21 cellular contexts compared by ENCODE assay signal in the genomic region with DNA sequence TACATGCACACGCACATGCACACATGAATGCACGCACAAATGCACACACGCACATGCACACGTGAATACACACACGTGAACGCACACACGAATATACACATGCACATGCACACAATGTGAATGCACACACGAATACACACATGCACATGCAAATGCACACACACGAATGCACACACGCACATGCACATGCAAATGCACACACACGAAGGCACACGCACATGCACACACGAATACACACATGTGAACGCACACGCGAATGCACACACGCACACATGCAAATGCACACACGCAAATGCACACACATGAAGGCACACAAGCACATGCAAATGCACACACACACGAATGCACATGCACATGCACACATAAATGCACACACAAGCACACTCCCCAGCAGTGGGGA.
DNase-seq lines count a peak whose midpoint lies in the region; ATAC-seq and TF ChIP-seq lines count a peak whose summit lies in the region.
"Had no signal": no experiment of that assay in that cellular context is flagged by ENCODE, and none has a peak within 500 bp of the region (broad histone marks: within the 10 kb centered on the region; RNA-seq: fewer than 3 reads in every experiment).

No MANE protein-coding gene starts in this region.

- H2BK5ac ChIP-seq in neuronal stem cell (ENCODE audit: low read length), result no peak overlapping the region

- no peak overlapping the region for H3K4me2 ChIP-seq in neuronal stem cell (ENCODE audit: insufficient read depth, low read length, poor library complexity, severe bottlenecking)
- H3K4me2 ChIP-seq: BLaER1 treated with 17β-estradiol and CSF1 and Interleukin-3, amounts not matched to agents 10 nM and 100 nM had no signal

- H3K36me3 Mint-ChIP-seq in activated T-helper 1 cell treated with anti-CD3 and anti-CD28 coated beads, Interleukin-12 subunit alpha, Interleukin-12 subunit beta, Interleukin-2, Interleukin-4 antibody, amounts not matched to agents 30 ng/mL and 10 ng/mL and 1 ng/mL, durations not matched to agents 14 hours and 24 hours and 36 hours (ENCODE audit: low read depth), result no peaks in the 10 kb centered on the region

- no peak overlapping the region for H3K27ac Mint-ChIP-seq in activated T-helper 1 cell treated with anti-CD3 and anti-CD28 coated beads, Interleukin-12 subunit alpha, Interleukin-12 subunit beta, Interleukin-2, Interleukin-4 antibody, amounts not matched to agents 30 ng/mL and 10 ng/mL and 1 ng/mL, durations not matched to agents 14 hours and 24 hours and 36 hours
- H3K27ac Mint-ChIP-seq: CD4-positive, alpha-beta T cell had no signal

- POLR2A ChIA-PET in RWPE1 (lab: Yijun Ruan, JAX; ENCODE audit: low non-redundant PET), result no interaction called here

- peak overlapping the region; percentile 33 for H3K14ac ChIP-seq in neuronal stem cell (ENCODE audit: low read length)

- H3K27me3 Mint-ChIP-seq in activated T-helper 1 cell treated with anti-CD3 and anti-CD28 coated beads, Interleukin-12 subunit alpha, Interleukin-12 subunit beta, Interleukin-2, Interleukin-4 antibody, amounts not matched to agents 30 ng/mL and 10 ng/mL and 1 ng/mL, durations not matched to agents 14 hours and 24 hours and 36 hours (ENCODE audit: insufficient read depth), result no peaks in the 10 kb centered on the region
- H3K27me3 Mint-ChIP-seq: CD4-positive, alpha-beta T cell had no signal

- H2BK15ac ChIP-seq in neuronal stem cell (ENCODE audit: low read length), result no peak overlapping the region

- no peak overlapping the region for H2BK12ac ChIP-seq in neuronal stem cell (ENCODE audit: low read length)

- peak; percentile 12 for DNase-seq in left ventricle myocardium superior
- DNase-seq in left cardiac atrium, result no peak
- no peak for DNase-seq in RWPE1 (ENCODE audit: low spot score)
- DNase-seq in neuronal stem cell (ENCODE audit: low spot score), result no peak
- no peak for DNase-seq in UCSD-AML1 (lab: John Stamatoyannopoulos, UW; ENCODE audit: unreplicated experiment)
- DNase-seq in testis, result no peak
- no peak for DNase-seq in activated T-helper 1 cell treated with anti-CD3 and anti-CD28 coated beads, Interleukin-12 subunit alpha, Interleukin-12 subunit beta, Interleukin-2, Interleukin-4 antibody, amounts not matched to agents 30 ng/mL and 10 ng/mL and 1 ng/mL, durations not matched to agents 14 hours and 24 hours and 36 hours (ENCODE audit: low spot score)
- DNase-seq: AML-193; CD4-positive, alpha-beta T cell; GOT3; HCEC 1CT; Karpas-422; NCI-H1092 treated with DMSO at 0.1 percent for 48 hours; NCI-H1436 treated with DMSO at 0.1 percent for 48 hours; NCI-H187 treated with DMSO at 0.1 percent for 48 hours; NCI-H2107; NCI-H446; NCI-H524 treated with DMSO at 0.1 percent for 48 hours; NCI-H774; SHP77 had no signal

- no peak overlapping the region for H2AK5ac ChIP-seq in neuronal stem cell (ENCODE audit: low read depth, low read length)

- H2AFZ ChIP-seq in neuronal stem cell (ENCODE audit: low read length), result no peak overlapping the region

- H3K4me3 Mint-ChIP-seq in activated T-helper 1 cell treated with anti-CD3 and anti-CD28 coated beads, Interleukin-12 subunit alpha, Interleukin-12 subunit beta, Interleukin-2, Interleukin-4 antibody, amounts not matched to agents 30 ng/mL and 10 ng/mL and 1 ng/mL, durations not matched to agents 14 hours and 24 hours and 36 hours, result no peak overlapping the region
- H3K4me3 Mint-ChIP-seq: CD4-positive, alpha-beta T cell had no signal

- no peak overlapping the region for H2BK120ac ChIP-seq in neuronal stem cell (ENCODE audit: low read depth, low read length)

- H3K4me3 ChIP-seq in neuronal stem cell (ENCODE audit: low read length in 2 of 2), result peak overlapping the region in 1 of 2 donors; percentile 49
- H3K4me3 ChIP-seq in testis, result no peak overlapping the region
- H3K4me3 ChIP-seq: BLaER1 treated with 17β-estradiol and CSF1 and Interleukin-3, amounts not matched to agents 10 nM and 100 nM had no signal

- H3K9me3 ChIP-seq in neuronal stem cell (replicated peaks in 1 of 2; ENCODE audit: control insufficient read depth in 2 of 2, insufficient read depth in 1 of 2, low read depth in 1 of 2, low read length in 2 of 2) (peaks cover under 1 to 2% of the 10 kb centered on the region in 2 donors), testis (no peaks in the 10 kb centered on the region)

- H3K27ac ChIP-seq in RWPE1, result peak overlapping the region; percentile 42; the same call in 1 of the 2 replicates
- H3K27ac ChIP-seq in neuronal stem cell (replicated peaks; ENCODE audit: low read length), result no peak overlapping the region
- H3K27ac ChIP-seq in testis, result no peak overlapping the region
- H3K27ac ChIP-seq: BLaER1 treated with 17β-estradiol and CSF1 and Interleukin-3, amounts not matched to agents 10 nM and 100 nM had no signal

- CTCF ChIA-PET in RWPE1 (lab: Yijun Ruan, JAX), result no interaction called here

- H3K9ac ChIP-seq in neuronal stem cell (ENCODE audit: low read depth, low read length, poor library complexity), result peak overlapping the region; percentile 53
- H3K9ac ChIP-seq: BLaER1 treated with 17β-estradiol and CSF1 and Interleukin-3, amounts not matched to agents 10 nM and 100 nM had no signal

- TF ChIP-seq CTCF in RWPE1 (conservative IDR thresholded peaks at IDR 0.05; ENCODE audit: low read depth) (no peak), testis (IDR thresholded peaks at IDR 0.05) (no peak)

- H3K79me1 ChIP-seq in neuronal stem cell (ENCODE audit: low read depth, low read length), result no peaks in the 10 kb centered on the region

- ATAC-seq in left ventricle myocardium superior (no peak), left cardiac atrium (no peak)

- no peak overlapping the region for H3K4ac ChIP-seq in neuronal stem cell (ENCODE audit: low read length)

- peak overlapping the region; percentile 3 for H3K23ac ChIP-seq in neuronal stem cell (ENCODE audit: low read depth, low read length, poor library complexity)

- no peak overlapping the region for H4K91ac ChIP-seq in neuronal stem cell (ENCODE audit: low read depth, low read length, poor library complexity)

- H3K18ac ChIP-seq in neuronal stem cell (ENCODE audit: low read length), result no peak overlapping the region

- H3K4me1 Mint-ChIP-seq in activated T-helper 1 cell treated with anti-CD3 and anti-CD28 coated beads, Interleukin-12 subunit alpha, Interleukin-12 subunit beta, Interleukin-2, Interleukin-4 antibody, amounts not matched to agents 30 ng/mL and 10 ng/mL and 1 ng/mL, durations not matched to agents 14 hours and 24 hours and 36 hours (ENCODE audit: low read depth), result no peaks in the 10 kb centered on the region

- H3K36me3 ChIP-seq in neuronal stem cell (replicated peaks in 1 of 2; ENCODE audit: control insufficient read depth in 2 of 2, insufficient read depth in 2 of 2, low read length in 2 of 2) (no peaks in the 10 kb centered on the region), testis (ENCODE audit: low read depth, missing control alignments) (no peaks in the 10 kb centered on the region)
- H3K36me3 ChIP-seq: BLaER1 treated with 17β-estradiol and CSF1 and Interleukin-3, amounts not matched to agents 10 nM and 100 nM had no signal

- intact Hi-C loops in left ventricle myocardium superior (cut with micrococcal nuclease), result no loop called here
- intact Hi-C loops in left cardiac atrium (cut with DNase I), result no loop called here
- intact Hi-C loops in testis (cut with DNase I; ENCODE audit: low total_unique reads), result no loop called here
- intact Hi-C loops in activated T-helper 1 cell treated with anti-CD3 and anti-CD28 coated beads, Interleukin-12 subunit alpha, Interleukin-12 subunit beta, Interleukin-2, Interleukin-4 antibody, amounts not matched to agents 30 ng/mL and 10 ng/mL and 1 ng/mL, durations not matched to agents 14 hours and 24 hours and 36 hours (cut with micrococcal nuclease), result no loop called here

- no peak for TF ChIP-seq POLR2A in testis (IDR thresholded peaks at IDR 0.05)

- no CpG with 5 or more reads among the region's 19 CpGs for WGBS in neuronal stem cell (ENCODE audit: extremely low coverage in 2 of 2, insufficient read length in 2 of 2, insufficient replicate concordance in 1 of 2), 2 donors
- WGBS in testis, 2 donors, result 85 to 87% methylated on average over 19 of the region's 19 CpGs

- H3K4me1 ChIP-seq in neuronal stem cell (ENCODE audit: control insufficient read depth in 2 of 2, insufficient read depth in 1 of 2, low read depth in 1 of 2, low read length in 2 of 2) (peaks cover 0 to 11% of the 10 kb centered on the region in 2 donors), testis (peaks cover 33% of the 10 kb centered on the region)

- H3K27me3 ChIP-seq in neuronal stem cell (ENCODE audit: control insufficient read depth in 3 of 3, insufficient read depth in 3 of 3, low read depth in 1 of 3, low read length in 3 of 3) (peaks cover 0 to 5% (median 0%) of the 10 kb centered on the region in 3 experiments), testis (no peaks in the 10 kb centered on the region)

- peak overlapping the region; percentile 70 for H4K8ac ChIP-seq in neuronal stem cell (ENCODE audit: low read depth, low read length)

- no peaks in the 10 kb centered on the region for H3K9me3 Mint-ChIP-seq in activated T-helper 1 cell treated with anti-CD3 and anti-CD28 coated beads, Interleukin-12 subunit alpha, Interleukin-12 subunit beta, Interleukin-2, Interleukin-4 antibody, amounts not matched to agents 30 ng/mL and 10 ng/mL and 1 ng/mL, durations not matched to agents 14 hours and 24 hours and 36 hours
- H3K9me3 Mint-ChIP-seq: CD4-positive, alpha-beta T cell had no signal
